Comparison of ENCODE assay signal across 1 cellular context in genomic region chr5:178282391-178282790, GRCh38.
TF ChIP-seq lines count a peak whose summit lies in the region.

No MANE protein-coding gene starts in this region.

TF ChIP-seq in HepG2, 621 proteins besides CTCF, POLR2A, EP300 and RAD21 (continued from another document):
- no peak for TF ChIP-seq JARID2 (CRISPR knock-in tag; IDR thresholded peaks at IDR 0.05; ENCODE audit: insufficient replicate concordance)
- no peak for TF ChIP-seq ZMAT5 (CRISPR knock-in tag; IDR thresholded peaks at IDR 0.05; ENCODE audit: borderline replicate concordance, low read depth)
